In genomic region chr15:57559875-57560274, GRCh38 we compare ENCODE assay signal across 1 cellular context.
TF ChIP-seq lines count a peak whose summit lies in the region.

No MANE protein-coding gene starts in this region.

TF ChIP-seq in GM23338, 12 proteins besides CTCF, POLR2A, EP300 and RAD21 (continued from another document):
- TF ChIP-seq ZNF462 (CRISPR knock-in tag; IDR thresholded peaks at IDR 0.05) (no peak), ETS1 (IDR thresholded peaks at IDR 0.05) (no peak), EZH2 (IDR thresholded peaks at IDR 0.05; ENCODE audit: low read depth, unreplicated experiment) (no peak), REST (IDR thresholded peaks at IDR 0.05; ENCODE audit: unreplicated experiment) (no peak), CREB1 (CRISPR knock-in tag; IDR thresholded peaks at IDR 0.05; ENCODE audit: low read depth) (no peak), NANOG (IDR thresholded peaks at IDR 0.05; ENCODE audit: borderline replicate concordance) (no peak), ZNF114 (CRISPR knock-in tag; IDR thresholded peaks at IDR 0.05) (no peak), STAT1 (IDR thresholded peaks at IDR 0.05; ENCODE audit: unreplicated experiment) (no peak), EZH2phosphoT487 (IDR thresholded peaks at IDR 0.05; ENCODE audit: unreplicated experiment) (no peak), POLR2AphosphoS5 (IDR thresholded peaks at IDR 0.05; ENCODE audit: low read depth) (no peak)
